Comparison of ENCODE assay signal across 8 cellular contexts in genomic region chr17:38735161-38735997, GRCh38. TPM values are rescaled to one million over a fixed set of nuclear protein-coding genes. Genes with fewer than 3 reads are reported as not detected.
DNase-seq lines count a peak whose midpoint lies in the region; ATAC-seq and TF ChIP-seq lines count a peak whose summit lies in the region.

No MANE protein-coding gene starts in this region.

- TF ChIP-seq POLR2A in right lobe of liver (IDR thresholded peaks at IDR 0.05), result no peak

- H3K27me3 ChIP-seq in Karpas-422 (ENCODE audit: low read length), result no peaks in the 10 kb centered on the region
- no peaks in the 10 kb centered on the region for H3K27me3 ChIP-seq in right lobe of liver

- H3K36me3 ChIP-seq in Karpas-422 (ENCODE audit: insufficient read depth, low read length) (no peaks in the 10 kb centered on the region), right lobe of liver (peaks cover 0 to 9% (median 2%) of the 10 kb centered on the region in 4 donors)

- in situ Hi-C loops in Caki2 (cut with HindIII; ENCODE audit: low pct_unique_long_range_greater_than_20kb, low sequenced_read_pairs), result no loop called here

- TF ChIP-seq CTCF in cardiac fibroblast (IDR thresholded peaks at IDR 0.05; ENCODE audit: low read depth, low read length) (peak; percentile 92), right lobe of liver (IDR thresholded peaks at IDR 0.05) (peak; percentile 70 to 79 (median 76))

- WGBS in right lobe of liver (ENCODE audit: insufficient coverage, low coverage, low lambda C conversion rate, missing lambda C conversion rate), result 49% methylated on average over 14 of the region's 23 CpGs

- H2AFZ ChIP-seq in Karpas-422 (ENCODE audit: low read length), result no peak overlapping the region

- no peak overlapping the region for H3K9ac ChIP-seq in Karpas-422 (ENCODE audit: low read length)

- DNase-seq in Caki2 (ENCODE audit: low read depth), result peak; percentile 34
- DNase-seq in Karpas-422, result peak; percentile 84
- DNase-seq in activated CD4-positive, CD25-positive, alpha-beta regulatory T cell treated with anti-CD3 and anti-CD28 coated beads, Interleukin-2, amount 50 U/mL, for 72 hours, result peak; percentile 77
- DNase-seq in cardiac fibroblast (ENCODE audit: low read depth in 2 of 2), result peak; percentile 44 to 46
- peak; percentile 56 to 71 (median 64) for DNase-seq in right lobe of liver
- peak; percentile 48 to 57 for DNase-seq in stimulated activated CD8-positive, alpha-beta memory T cell treated with anti-CD3 and anti-CD28 coated beads, Interleukin-15, amount 100 ng/mL, for 4 hours (ENCODE audit: low read depth in 2 of 2)
- no peak for DNase-seq in cerebellar nuclear complex (lab: John Stamatoyannopoulos, UW)

- peaks cover 15% of the 10 kb centered on the region for H3K4me1 ChIP-seq in Karpas-422 (ENCODE audit: low read length)
- H3K4me1 ChIP-seq in right lobe of liver, result peaks cover 0 to 22% (median 11%) of the 10 kb centered on the region in 4 donors

- peak in 2 of 4 donors; percentile 15 to 26 for ATAC-seq in right lobe of liver
- ATAC-seq in HG02610 (IDR thresholded peaks at IDR 0.05; ENCODE audit: unreplicated experiment), result no peak

- intact Hi-C loops in right lobe of liver (cut with DNase I), result loop anchor here in 1 of 2 donors (5.0 kb wide), 1 partner anchor 53 kb away; no protein-coding TSS in a partner anchor

- no peak overlapping the region for H3K27ac ChIP-seq in Karpas-422 (ENCODE audit: low read length)
- H3K27ac ChIP-seq in right lobe of liver, result no peak overlapping the region

- 0 out of 2 replicates have a peak, but pooled peaks cover 6% of the 10 kb centered on the region for H4K20me1 ChIP-seq in Karpas-422 (ENCODE audit: insufficient read depth, low read depth, low read length)

- H3K4me3 ChIP-seq in Karpas-422 (ENCODE audit: low read length) (no peak overlapping the region), cardiac fibroblast (replicated peaks in 1 of 2; ENCODE audit: low read depth in 2 of 2, low read length in 2 of 2) (no peak overlapping the region), right lobe of liver (no peak overlapping the region)

- no peak overlapping the region for H3K4me2 ChIP-seq in Karpas-422 (ENCODE audit: low read depth, low read length, poor library complexity, severe bottlenecking)

- no peaks in the 10 kb centered on the region for H3K9me3 ChIP-seq in Karpas-422 (ENCODE audit: low read length)
- no peaks in the 10 kb centered on the region for H3K9me3 ChIP-seq in right lobe of liver

- peaks cover 14% of the 10 kb centered on the region for H3K79me2 ChIP-seq in Karpas-422 (ENCODE audit: low read length)

- H3K9me2 ChIP-seq in Karpas-422 (replicated peaks; ENCODE audit: insufficient read depth, low read length), result no peaks in the 10 kb centered on the region

RNA-seq across cellular contexts. Expression of gene CISD3, which starts 5.2 kb away (rescaled TPM):
- 13.0 and 23.0 TPM in 2 replicates for total RNA-seq in Caki2 (2014; rRNA removed; shearing (Covaris generic); ENCODE audit: low replicate concordance)
- total RNA-seq in Karpas-422 (2014; rRNA removed; shearing (Covaris generic); ENCODE audit: low replicate concordance), result 6.8 and 15.2 TPM in 2 replicates
- 10 to 100 TPM; 34.2 to 88.1 (median 55.1) TPM for total RNA-seq in right lobe of liver

RNA-seq across cellular contexts. Expression of gene PCGF2, which starts 12.8 kb away (rescaled TPM):
- 0.88 and 7.0 TPM in 2 replicates for total RNA-seq in Caki2 (2014; rRNA removed; shearing (Covaris generic); ENCODE audit: low replicate concordance)
- total RNA-seq in Karpas-422 (2014; rRNA removed; shearing (Covaris generic); ENCODE audit: low replicate concordance), result 0.15 and 0.58 TPM in 2 replicates
- 1 to 10 TPM; 1.7 to 8.0 (median 3.9) TPM for total RNA-seq in right lobe of liver

RNA-seq across cellular contexts. Expression of gene PSMB3, which starts 17.2 kb away (rescaled TPM):
- total RNA-seq in Caki2 (2014; rRNA removed; shearing (Covaris generic); ENCODE audit: low replicate concordance), result 364 and 410 TPM in 2 replicates
- total RNA-seq in Karpas-422 (2014; rRNA removed; shearing (Covaris generic); ENCODE audit: low replicate concordance), result 243 and 277 TPM in 2 replicates
- 100 to 1,000 TPM in 5 of 6 experiments, 10 to 100 TPM in 1; 85.2 to 183 (median 120) TPM for total RNA-seq in right lobe of liver

RNA-seq across cellular contexts. Expression of gene MLLT6, which starts 30.3 kb away (rescaled TPM):
- 22.8 and 27.9 TPM in 2 replicates for total RNA-seq in Caki2 (2014; rRNA removed; shearing (Covaris generic); ENCODE audit: low replicate concordance)
- total RNA-seq in Karpas-422 (2014; rRNA removed; shearing (Covaris generic); ENCODE audit: low replicate concordance), result 72.4 and 119 TPM in 2 replicates
- 10 to 100 TPM; 10.1 to 30.9 (median 25.6) TPM for total RNA-seq in right lobe of liver

Comparison
In these comparisons a context has a peak if more than half of its experiments do, and no peak if none do; other contexts are left out.
1. DNase-seq: peak in Caki2 (single experiment), Karpas-422 (single experiment), activated CD4-positive, CD25-positive, alpha-beta regulatory T cell treated with anti-CD3 and anti-CD28 coated beads, Interleukin-2, amount 50 U/mL, for 72 hours (single experiment), cardiac fibroblast (2 of 2), right lobe of liver (3 of 3) and stimulated activated CD8-positive, alpha-beta memory T cell treated with anti-CD3 and anti-CD28 coated beads, Interleukin-15, amount 100 ng/mL, for 4 hours (2 of 2); none in cerebellar nuclear complex (0 of 2).